7 cellular contexts compared by ENCODE assay signal in the genomic region with DNA sequence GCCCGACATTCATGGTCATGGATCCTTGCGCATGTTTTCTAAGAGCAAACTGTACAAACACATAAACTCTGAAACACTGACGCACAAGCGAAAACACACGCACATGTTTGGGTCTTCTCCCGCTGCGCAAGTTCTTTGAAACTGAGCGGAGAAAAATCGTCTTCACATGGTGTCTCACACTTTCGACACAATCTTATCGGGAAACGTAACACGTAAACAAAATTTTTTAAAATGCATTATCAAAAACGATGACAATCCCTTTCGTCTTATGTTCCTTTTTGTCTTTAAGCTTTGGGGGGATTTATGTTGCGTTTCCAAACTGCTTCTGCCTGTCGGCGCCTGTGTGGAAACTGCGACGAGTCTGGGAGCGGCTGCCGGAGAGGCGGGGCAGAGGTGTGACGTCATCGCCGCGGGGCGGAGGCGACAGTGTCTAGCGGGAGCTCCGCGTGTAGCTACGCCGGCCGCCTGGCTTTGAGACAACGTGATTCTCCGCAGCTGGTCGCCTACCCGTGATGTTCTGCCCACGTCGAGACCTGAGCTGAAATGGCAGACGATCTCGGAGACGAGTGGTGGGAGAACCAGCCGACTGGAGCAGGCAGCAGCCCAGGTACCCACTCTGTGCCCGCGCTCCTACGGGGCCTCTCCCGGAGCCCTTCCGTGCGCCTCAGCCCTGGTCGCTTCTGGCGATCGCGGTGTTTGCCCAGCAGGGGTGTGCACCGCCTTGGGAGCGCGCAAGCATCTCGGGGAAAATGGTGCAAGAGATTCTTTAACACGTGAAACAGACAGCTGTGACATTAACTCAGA. TPM values are rescaled to one million over a fixed set of nuclear protein-coding genes. Genes with fewer than 3 reads are reported as not detected.
A peak's percentile ranks its signal among the peaks of the same experiment; 100 is the strongest.
DNase-seq lines count a peak whose midpoint lies in the region; ATAC-seq, FAIRE-seq and TF ChIP-seq lines count a peak whose summit lies in the region.

A gene (plus strand): TSS at position 426 of the 804 bp plus-strand sequence.

- peak; percentile 97 for ATAC-seq in HG02981 (IDR thresholded peaks at IDR 0.05; ENCODE audit: unreplicated experiment)

- no peak for TF ChIP-seq CTCF in astrocyte of the cerebellum (IDR thresholded peaks at IDR 0.05; ENCODE audit: low read depth, low read length, missing control alignments)

- in situ Hi-C loops in astrocyte of the cerebellum (cut with HindIII; ENCODE audit: low sequenced_read_pairs), result no loop called here

- FAIRE-seq in GM18507 (lab: Jason Lieb, UNC), result peak; percentile 86

- peak; percentile 87 for DNase-seq in GM18507 (ENCODE audit: extremely low spot score, insufficient read length, low read depth)
- DNase-seq in NCI-H2029 treated with DMSO at 0.1 percent for 48 hours (lab: John Stamatoyannopoulos, UW), result peak; percentile 88
- DNase-seq in T-helper 9 cell, result peak; percentile 96
- peak; percentile 68 for DNase-seq in astrocyte of the cerebellum (ENCODE audit: low read depth)
- peak; percentile 82 for DNase-seq in hepatic stellate cell (ENCODE audit: low spot score)
- DNase-seq in renal cortical epithelial cell (ENCODE audit: low read depth), result peak; percentile 80

- H3K4me3 ChIP-seq in astrocyte of the cerebellum (ENCODE audit: low read depth, low read length), result peak within 1 kb of the TSS; percentile 79

RNA-seq across cellular contexts. Expression of the gene that starts here (rescaled TPM):
- 15.1 and 17.2 TPM in 2 replicates for total RNA-seq in renal cortical epithelial cell

Comparison
In these comparisons a context has a peak if more than half of its experiments do, and no peak if none do; other contexts are left out.
1. Peak in every context shown above with its lines: DNase-seq, ATAC-seq and H3K4me3 ChIP-seq.